ENCODE assay signal across 20 cellular contexts in genomic region chr6:123306334-123306733, GRCh38.
"Had no signal": no experiment of that assay in that cellular context is flagged by ENCODE, and none has a peak within 500 bp of the region (broad histone marks: within the 10 kb centered on the region; RNA-seq: fewer than 3 reads in every experiment).

No MANE protein-coding gene starts in this region.

- H3K4me1 Mint-ChIP-seq: neural crest cell, T-cell, WTC11 had no signal

- DNase-seq: activated CD4-positive, alpha-beta T cell treated with anti-CD3 and anti-CD28 coated beads for 48 hours; activated CD8-positive, alpha-beta memory T cell treated with anti-CD3 and anti-CD28 coated beads, Interleukin-2, amount 50 U/mL, for 48 hours; activated CD8-positive, alpha-beta T cell treated with anti-CD3 and anti-CD28 coated beads, Interleukin-2, amount 10 ng/mL, durations not matched to agents 7 days and 5 days; activated gamma-delta T cell; activated T-cell treated with anti-CD3 and anti-CD28 coated beads, Interleukin-2, amount 50 U/mL, for 72 hours; caudate nucleus; hippocampal formation; midbrain; pancreas; retina; stimulated activated naive CD4-positive, alpha-beta T cell; T-cell; T-helper 9 cell; tibial artery; uterus had no signal

- H3K36me3 Mint-ChIP-seq: activated naive CD4-positive, alpha-beta T cell treated with anti-CD3 and anti-CD28 coated beads, Interleukin-2, amount 50 U/mL, for 72 hours; T-cell; WTC11 had no signal

- H3K27me3 Mint-ChIP-seq: T-cell had no signal

- H3K9me3 Mint-ChIP-seq: neural crest cell had no signal

- H3K27me3 ChIP-seq: esophagus muscularis mucosa, pancreas, tibial artery, uterus had no signal

- H3K27ac Mint-ChIP-seq: activated CD8-positive, alpha-beta T cell treated with anti-CD3 and anti-CD28 coated beads, Interleukin-2, amount 10 ng/mL, durations not matched to agents 7 days and 5 days; activated naive CD4-positive, alpha-beta T cell treated with anti-CD3 and anti-CD28 coated beads, Interleukin-2, amount 50 U/mL, for 72 hours; activated T-cell treated with anti-CD3 and anti-CD28 coated beads, Interleukin-2, amount 50 U/mL, for 72 hours; T-cell had no signal

- H3K27ac ChIP-seq: coronary artery, esophagus muscularis mucosa, pancreas, tibial artery, uterus had no signal

- H3K4me1 ChIP-seq: esophagus muscularis mucosa, pancreas, tibial artery, uterus had no signal

- ATAC-seq: activated CD8-positive, alpha-beta T cell treated with anti-CD3 and anti-CD28 coated beads, Interleukin-2, amount 10 ng/mL, durations not matched to agents 7 days and 5 days; activated naive CD4-positive, alpha-beta T cell treated with anti-CD3 and anti-CD28 coated beads, Interleukin-2, amount 50 U/mL, for 72 hours; activated T-cell treated with anti-CD3 and anti-CD28 coated beads, Interleukin-2, amount 50 U/mL, for 72 hours; T-cell; WTC11 had no signal

- H3K36me3 ChIP-seq: esophagus muscularis mucosa, pancreas, tibial artery, uterus had no signal

- H3K4me3 Mint-ChIP-seq: activated CD8-positive, alpha-beta T cell treated with anti-CD3 and anti-CD28 coated beads, Interleukin-2, amount 10 ng/mL, durations not matched to agents 7 days and 5 days; activated T-cell treated with anti-CD3 and anti-CD28 coated beads, Interleukin-2, amount 50 U/mL, for 72 hours; neural crest cell; T-cell; WTC11 had no signal

- H3K4me3 ChIP-seq: coronary artery, esophagus muscularis mucosa, pancreas, tibial artery, uterus had no signal
